Comparison of ENCODE assay signal across 23 cellular contexts in genomic region chr2:190837991-190838390, GRCh38. TPM values are rescaled to one million over a fixed set of nuclear protein-coding genes. Genes with fewer than 3 reads are reported as not detected.
DNase-seq lines count a peak whose midpoint lies in the region; ATAC-seq and TF ChIP-seq lines count a peak whose summit lies in the region.
"Had no signal": no experiment of that assay in that cellular context is flagged by ENCODE, and none has a peak within 500 bp of the region (broad histone marks: within the 10 kb centered on the region; RNA-seq: fewer than 3 reads in every experiment).

No MANE protein-coding gene starts in this region.

- H3K9me3 ChIP-seq in adipocyte (ENCODE audit: control insufficient read depth, low read length) (no peaks in the 10 kb centered on the region), mucosa of descending colon (no peaks in the 10 kb centered on the region)
- H3K9me3 ChIP-seq: body of pancreas, heart right ventricle, upper lobe of left lung had no signal

- intact Hi-C loops in mucosa of descending colon (cut with DNase I, micrococcal nuclease) = no loop called here

- DNase-seq in stimulated activated naive CD8-positive, alpha-beta T cell treated with anti-CD3 and anti-CD28 coated beads, Interleukin-15, amount 100 ng/mL, for 72 hours = no peak
- peak; percentile 55 for DNase-seq in adipocyte (ENCODE audit: low read depth)
- DNase-seq in foreskin keratinocyte = peak in 1 of 2 donors; percentile 64
- no peak for DNase-seq in GM10248 (ENCODE audit: extremely low spot score)
- no peak for DNase-seq in SHP77 treated with DMSO at 0.1 percent for 48 hours (lab: John Stamatoyannopoulos, UW)
- no peak for DNase-seq in mucosa of descending colon
- DNase-seq: activated CD4-positive, alpha-beta T cell treated with anti-CD3 and anti-CD28 coated beads, Interleukin-2, amount 50 U/mL, for 1 hour; activated naive CD4-positive, alpha-beta T cell treated with Interleukin-2 at 50 U/mL for 16 hours; activated T-cell treated with anti-CD3 and anti-CD28 coated beads for 4 hours; body of pancreas; CD4-positive, alpha-beta T cell; dermis blood vessel endothelial cell; DMS53; H9; heart right ventricle; NCI-H1694; nephron progenitor cell; SIG-M5; stimulated activated naive B cell treated with anti-CD40 and anti-IgM and Interleukin-4, amounts not matched to agents 10 μg/mL and 1 μg/mL and 100 μg/mL, for 72 hours; upper lobe of left lung had no signal

- H3K27ac ChIP-seq in foreskin keratinocyte = peak overlapping the region; percentile 90
- H3K27ac ChIP-seq: body of pancreas, heart right ventricle, upper lobe of left lung had no signal

- no peak overlapping the region for H3K27ac Mint-ChIP-seq in stimulated activated naive CD8-positive, alpha-beta T cell treated with anti-CD3 and anti-CD28 coated beads, Interleukin-15, Interleukin-2, amounts not matched to agents 100 ng/mL and 50 ng/mL, for 24 hours
- no peak overlapping the region for H3K27ac Mint-ChIP-seq in stimulated activated naive CD8-positive, alpha-beta T cell treated with anti-CD3 and anti-CD28 coated beads, Interleukin-15, amount 100 ng/mL, for 72 hours
- H3K27ac Mint-ChIP-seq: CD4-positive, alpha-beta T cell; H9; memory B cell; nephron progenitor cell; stimulated activated naive B cell treated with anti-CD40 and anti-IgM and Interleukin-4, amounts not matched to agents 10 μg/mL and 1 μg/mL and 100 μg/mL, for 72 hours had no signal

- TF ChIP-seq CTCF in foreskin keratinocyte (conservative IDR thresholded peaks at IDR 0.05) (no peak), GM10248 (IDR thresholded peaks at IDR 0.05; ENCODE audit: control extremely low read depth, extremely low read depth, low read depth, missing control alignments) (no peak), mucosa of descending colon (IDR thresholded peaks at IDR 0.05) (no peak)

- POLR2A ChIA-PET in GM10248 (lab: Yijun Ruan, JAX) = no interaction called here

- H3K36me3 ChIP-seq in adipocyte (ENCODE audit: control insufficient read depth, insufficient read depth, low read length, severe bottlenecking) = no peaks in the 10 kb centered on the region
- H3K36me3 ChIP-seq in mucosa of descending colon (ENCODE audit: low read depth) = no peaks in the 10 kb centered on the region
- H3K36me3 ChIP-seq: heart right ventricle, upper lobe of left lung had no signal

- H3K27me3 Mint-ChIP-seq in stimulated activated naive CD8-positive, alpha-beta T cell treated with anti-CD3 and anti-CD28 coated beads, Interleukin-15, Interleukin-2, amounts not matched to agents 100 ng/mL and 50 ng/mL, for 24 hours = no peaks in the 10 kb centered on the region
- no peaks in the 10 kb centered on the region for H3K27me3 Mint-ChIP-seq in stimulated activated naive CD8-positive, alpha-beta T cell treated with anti-CD3 and anti-CD28 coated beads, Interleukin-15, amount 100 ng/mL, for 72 hours
- H3K27me3 Mint-ChIP-seq: CD4-positive, alpha-beta T cell; memory B cell; stimulated activated naive B cell treated with anti-CD40 and anti-IgM and Interleukin-4, amounts not matched to agents 10 μg/mL and 1 μg/mL and 100 μg/mL, for 72 hours had no signal

- H3K9ac ChIP-seq in adipocyte (ENCODE audit: low read length) = no peak overlapping the region

- peak overlapping the region; percentile 28 for H3K4me3 ChIP-seq in adipocyte (ENCODE audit: low read length)
- H3K4me3 ChIP-seq in mucosa of descending colon = no peak overlapping the region
- H3K4me3 ChIP-seq: body of pancreas, heart right ventricle, upper lobe of left lung had no signal

- H3K4me3 Mint-ChIP-seq in stimulated activated naive CD8-positive, alpha-beta T cell treated with anti-CD3 and anti-CD28 coated beads, Interleukin-15, Interleukin-2, amounts not matched to agents 100 ng/mL and 50 ng/mL, for 24 hours = peak overlapping the region; percentile 18
- H3K4me3 Mint-ChIP-seq in stimulated activated naive CD8-positive, alpha-beta T cell treated with anti-CD3 and anti-CD28 coated beads, Interleukin-15, amount 100 ng/mL, for 72 hours = no peak overlapping the region
- H3K4me3 Mint-ChIP-seq: CD4-positive, alpha-beta T cell; H9; memory B cell; nephron progenitor cell; stimulated activated naive B cell treated with anti-CD40 and anti-IgM and Interleukin-4, amounts not matched to agents 10 μg/mL and 1 μg/mL and 100 μg/mL, for 72 hours had no signal

- H3K9me3 Mint-ChIP-seq in stimulated activated naive CD8-positive, alpha-beta T cell treated with anti-CD3 and anti-CD28 coated beads, Interleukin-15, Interleukin-2, amounts not matched to agents 100 ng/mL and 50 ng/mL, for 24 hours = no peaks in the 10 kb centered on the region
- H3K9me3 Mint-ChIP-seq in stimulated activated naive CD8-positive, alpha-beta T cell treated with anti-CD3 and anti-CD28 coated beads, Interleukin-15, amount 100 ng/mL, for 72 hours = no peaks in the 10 kb centered on the region
- H3K9me3 Mint-ChIP-seq: CD4-positive, alpha-beta T cell; H9; memory B cell; nephron progenitor cell had no signal

- H3K36me3 Mint-ChIP-seq in stimulated activated naive CD8-positive, alpha-beta T cell treated with anti-CD3 and anti-CD28 coated beads, Interleukin-15, Interleukin-2, amounts not matched to agents 100 ng/mL and 50 ng/mL, for 24 hours (ENCODE audit: low read depth) = peaks cover 15% of the 10 kb centered on the region

- CTCF ChIA-PET in GM10248 (lab: Yijun Ruan, JAX) = interaction anchor here (0.6 to 1.0 kb wide), 2 partner anchors 13 to 57 kb away, joined by 3 read pairs; no protein-coding TSS in a partner anchor

- H3K4me1 ChIP-seq in adipocyte (ENCODE audit: control insufficient read depth, insufficient read depth, low read length) (peaks cover 53% of the 10 kb centered on the region), foreskin keratinocyte (peaks cover 42% of the 10 kb centered on the region), mucosa of descending colon (ENCODE audit: low read depth) (no peaks in the 10 kb centered on the region)
- H3K4me1 ChIP-seq: body of pancreas had no signal

- ATAC-seq in stimulated activated naive CD8-positive, alpha-beta T cell treated with anti-CD3 and anti-CD28 coated beads, Interleukin-15, amount 100 ng/mL, for 72 hours = no peak
- peak; percentile 12 for ATAC-seq in foreskin keratinocyte
- no peak for ATAC-seq in mucosa of descending colon
- no peak for ATAC-seq in GM19324 (IDR thresholded peaks at IDR 0.05; ENCODE audit: low FRiP score, unreplicated experiment)
- ATAC-seq: body of pancreas; heart right ventricle; stimulated activated naive B cell treated with anti-CD40 and anti-IgM and Interleukin-4, amounts not matched to agents 10 μg/mL and 1 μg/mL and 100 μg/mL, for 72 hours had no signal

- H3K27me3 ChIP-seq in adipocyte (replicated peaks; ENCODE audit: control insufficient read depth, insufficient read depth, low read length) (no peaks in the 10 kb centered on the region), foreskin keratinocyte (no peaks in the 10 kb centered on the region)
- H3K27me3 ChIP-seq: body of pancreas, heart right ventricle, upper lobe of left lung had no signal

- H3K4me1 Mint-ChIP-seq in stimulated activated naive CD8-positive, alpha-beta T cell treated with anti-CD3 and anti-CD28 coated beads, Interleukin-15, Interleukin-2, amounts not matched to agents 100 ng/mL and 50 ng/mL, for 24 hours (ENCODE audit: low read depth) = peaks cover 26% of the 10 kb centered on the region
- H3K4me1 Mint-ChIP-seq in stimulated activated naive CD8-positive, alpha-beta T cell treated with anti-CD3 and anti-CD28 coated beads, Interleukin-15, amount 100 ng/mL, for 72 hours = peaks cover 31% of the 10 kb centered on the region
- H3K4me1 Mint-ChIP-seq: memory B cell; stimulated activated naive B cell treated with anti-CD40 and anti-IgM and Interleukin-4, amounts not matched to agents 10 μg/mL and 1 μg/mL and 100 μg/mL, for 72 hours had no signal

RNA-seq across cellular contexts. Expression of gene GLS, which starts 42.6 kb away (rescaled TPM):
- 75.9 and 94.3 TPM in 2 replicates for total RNA-seq in foreskin keratinocyte
- polyA plus RNA-seq in foreskin keratinocyte = 15.7 and 17.1 TPM in 2 replicates
- 10 to 100 TPM; 49.8 to 91.9 (median 77.0) TPM for total RNA-seq in mucosa of descending colon
